Comparison of ENCODE assay signal across 1 cellular context in the genomic region with DNA sequence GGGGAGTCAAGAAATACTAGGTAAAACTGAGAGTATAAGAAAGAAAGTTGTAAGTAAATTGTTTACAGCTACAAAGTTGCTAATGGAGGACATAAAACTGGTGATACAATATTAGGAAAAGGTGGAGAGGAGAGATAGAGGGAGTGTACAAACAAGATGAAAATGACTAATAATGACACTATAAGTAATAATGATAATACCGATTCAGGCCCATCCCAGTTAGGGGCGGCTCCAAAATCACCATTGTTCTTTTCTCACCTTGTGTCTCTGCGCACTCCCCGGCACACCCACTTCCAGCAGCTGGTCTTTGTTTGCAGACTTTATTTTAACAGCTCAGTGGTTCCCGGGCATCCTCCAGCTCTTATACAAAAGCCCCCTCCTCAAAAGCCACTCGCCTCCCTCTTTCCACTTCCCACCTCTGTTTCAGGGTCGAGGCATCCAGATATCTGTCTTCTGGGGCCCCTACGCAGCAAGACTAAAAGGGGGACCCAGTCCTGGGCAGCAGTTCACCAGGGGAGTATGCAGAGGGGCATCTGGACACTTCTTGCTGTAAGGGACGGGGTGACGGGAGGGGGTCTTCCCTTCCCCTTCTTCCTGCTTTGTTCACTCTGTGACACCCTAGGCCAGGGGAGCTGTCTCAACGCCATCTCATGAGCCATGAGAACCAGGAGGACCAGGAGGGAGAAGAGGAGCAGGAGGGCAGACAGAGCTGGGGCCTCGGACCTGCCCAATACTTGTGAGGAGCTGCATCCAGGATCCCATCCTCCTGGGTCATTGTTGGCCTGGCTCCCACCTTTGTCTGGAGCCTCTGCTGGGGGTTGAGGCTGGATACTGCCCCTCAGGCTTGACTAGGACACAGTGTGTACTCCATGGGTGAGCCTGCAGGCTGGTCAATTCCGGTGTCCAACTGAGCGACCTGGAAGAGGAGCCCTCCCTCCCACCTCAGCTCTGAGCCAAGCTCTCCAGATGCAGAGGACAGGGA.
TF ChIP-seq lines count a peak whose summit lies in the region.

No MANE protein-coding gene starts in this region.

TF ChIP-seq in HepG2, 621 proteins besides CTCF, POLR2A, EP300 and RAD21:
- TF ChIP-seq RBFOX2 (IDR thresholded peaks at IDR 0.05; ENCODE audit: low read depth, low read length) (peak; percentile 61), GPN1 (CRISPR knock-in tag; IDR thresholded peaks at IDR 0.05; ENCODE audit: borderline replicate concordance) (no peak)
